Comparison of ENCODE assay signal across 2 cellular contexts in genomic region chr7:6409091-6409490, GRCh38.
TF ChIP-seq lines count a peak whose summit lies in the region.

No MANE protein-coding gene starts in this region.

TF ChIP-seq in WTC11, 78 proteins besides CTCF, POLR2A, EP300 and RAD21 (continued from another document):
- no peak for TF ChIP-seq ZNF532 (CRISPR knock-in tag; IDR thresholded peaks at IDR 0.05; ENCODE audit: borderline replicate concordance)

TF ChIP-seq in SK-N-SH, 30 proteins besides CTCF, POLR2A, EP300 and RAD21 (continued from another document):
- no peak for TF ChIP-seq EZH2phosphoT487 (IDR thresholded peaks at IDR 0.05; ENCODE audit: borderline replicate concordance, low read depth)
- TF ChIP-seq TCF12 (IDR thresholded peaks at IDR 0.05): no peak
- TF ChIP-seq RFX5 (IDR thresholded peaks at IDR 0.05; ENCODE audit: low read length): no peak
- no peak for TF ChIP-seq CHD2 (IDR thresholded peaks at IDR 0.05; ENCODE audit: low read length, partially characterized antibody)
- TF ChIP-seq MXI1 (IDR thresholded peaks at IDR 0.05; ENCODE audit: low read depth, low read length): no peak
